Comparison of ENCODE assay signal across 31 cellular contexts in genomic region chr10:77005901-77006300, GRCh38.
"Had no signal": no experiment of that assay in that cellular context is flagged by ENCODE, and none has a peak within 500 bp of the region (broad histone marks: within the 10 kb centered on the region; RNA-seq: fewer than 3 reads in every experiment).

No MANE protein-coding gene starts in this region.

- H3K4me1 ChIP-seq: adrenal gland, body of pancreas, Peyer's patch had no signal

- H3K9me3 ChIP-seq: adrenal gland, body of pancreas, Peyer's patch had no signal

- ATAC-seq: activated naive CD4-positive, alpha-beta T cell treated with anti-CD3 and anti-CD28 coated beads, Interleukin-2, amount 50 U/mL, for 72 hours; activated T-cell treated with anti-CD3 and anti-CD28 coated beads, Interleukin-2, amount 50 U/mL, for 4 hours; body of pancreas; Right ventricle myocardium inferior; T-cell had no signal

- H3K4me3 ChIP-seq: adrenal gland, body of pancreas, K562, Peyer's patch had no signal

- DNase-seq: activated B cell treated with CpG ODN at 0.5 μM for 24 hours; activated CD4-positive, alpha-beta memory T cell treated with anti-CD3 and anti-CD28 coated beads for 36 hours; activated CD4-positive, alpha-beta T cell treated with anti-CD3 and anti-CD28 coated beads for 4 hours; activated CD4-positive, alpha-beta T cell treated with anti-CD3 and anti-CD28 coated beads, Interleukin-2, amount 50 U/mL, for 1 hour; activated CD4-positive, CD25-positive, alpha-beta regulatory T cell treated with anti-CD3 and anti-CD28 coated beads, Interleukin-2, amount 50 U/mL, for 72 hours; activated CD8-positive, alpha-beta memory T cell treated with anti-CD3 and anti-CD28 coated beads, Interleukin-2, amount 50 U/mL, for 4 hours; activated gamma-delta T cell treated with Interleukin-2 at 50 U/mL for 16 hours; activated naive CD4-positive, alpha-beta T cell treated with anti-CD3 and anti-CD28 coated beads for 36 hours; activated T-cell treated with anti-CD3 and anti-CD28 coated beads for 4 hours; activated T-cell treated with anti-CD3 and anti-CD28 coated beads, Interleukin-2, amount 50 U/mL, for 4 hours; adrenal gland; body of pancreas; IMR-90; NCI-H1105; NCI-H1417 treated with DMSO at 0.1 percent for 48 hours; NCI-H2029; NCI-H345; NCI-H524 treated with DMSO at 0.1 percent for 48 hours; NCI-H748 treated with DMSO at 0.1 percent for 48 hours; NK-92 treated with Interleukin-12 subunit alpha and Interleukin-12 subunit beta, amount 100 ng/mL, for 24 hours; PC-3; Peyer's patch; RPMI8226; SIG-M5; T-cell; T-helper 2 cell; T-helper 9 cell had no signal

- H3K36me3 ChIP-seq: adrenal gland, Peyer's patch had no signal

- H3K27ac ChIP-seq: adrenal gland, body of pancreas, Peyer's patch, VCaP had no signal

- H3K27me3 ChIP-seq: adrenal gland, body of pancreas, Peyer's patch had no signal
